8 cellular contexts compared by ENCODE assay signal in genomic region chr13:60396783-60397692, GRCh38. TPM values are rescaled to one million over a fixed set of nuclear protein-coding genes. Genes with fewer than 3 reads are reported as not detected.
DNase-seq lines count a peak whose midpoint lies in the region; ATAC-seq and TF ChIP-seq lines count a peak whose summit lies in the region.

Gene TDRD3, plus strand, starts transcription at chr13:60397220. Its CDS starts 145 bp downstream, at chr13:60397365.

- H3K9me3 ChIP-seq in mammary epithelial cell (replicated peaks; ENCODE audit: insufficient read depth, low read length) = no peaks in the 10 kb centered on the region

- H4K20me1 ChIP-seq in mammary epithelial cell (ENCODE audit: insufficient read depth, low read length) = no peaks in the 10 kb centered on the region

- peaks cover 41% of the 10 kb centered on the region for H3K79me2 ChIP-seq in mammary epithelial cell (ENCODE audit: insufficient read depth, low read length)

- ATAC-seq in GM18868 (IDR thresholded peaks at IDR 0.05; ENCODE audit: unreplicated experiment) = peak; percentile 52
- peak; percentile 46 for ATAC-seq in HG03103 (IDR thresholded peaks at IDR 0.05; ENCODE audit: low read depth, unreplicated experiment)

- H3K27me3 ChIP-seq in mammary epithelial cell (ENCODE audit: insufficient read depth, low read length) = no peaks in the 10 kb centered on the region

- H3K4me3 ChIP-seq in WI38 (ENCODE audit: low read depth, low read length) (peak within 1 kb of the TSS; percentile 82), mammary epithelial cell (replicated peaks in 1 of 3; ENCODE audit: insufficient read depth in 1 of 3, low read depth in 2 of 3, low read length in 3 of 3) (peak within 1 kb of the TSS; percentile 64 to 97 (median 84))

- TF ChIP-seq CTCF in WI38 (IDR thresholded peaks at IDR 0.05; ENCODE audit: low read depth, low read length) (peak; percentile 76), mammary epithelial cell (conservative IDR thresholded peaks at IDR 0.05 in 1 of 2, IDR thresholded peaks at IDR 0.05 in 1 of 2; ENCODE audit: extremely low read depth in 1 of 2, insufficient read depth in 1 of 2, low read depth in 1 of 2, low read length in 2 of 2) (peak; percentile 68 to 87)

- intact Hi-C loops in mammary epithelial cell (cut with micrococcal nuclease) = loop anchor here (2.0 kb wide), 2 partner anchors 34 to 620 kb away; no protein-coding TSS in a partner anchor

- CTCF ChIA-PET in mammary epithelial cell (lab: Charles Lee; ENCODE audit: low non-redundant PET) = no interaction called here

- dilution Hi-C loops in mammary epithelial cell (cut with HindIII; ENCODE audit: low sequenced_read_pairs) = no loop called here

- peak within 1 kb of the TSS; percentile 98 for H2AFZ ChIP-seq in mammary epithelial cell (ENCODE audit: low read depth, low read length)

- H3K9ac ChIP-seq in mammary epithelial cell (ENCODE audit: insufficient read depth, low read length) = peak within 1 kb of the TSS; percentile 92

- DNase-seq in AG08395 (ENCODE audit: low spot score) (peak; percentile 82), NCI-H2196 (lab: John Stamatoyannopoulos, UW; ENCODE audit: unreplicated experiment) (peak; percentile 63), mammary epithelial cell (peak; percentile 82), iPS-NIHi7 (ENCODE audit: extremely low spot score) (peak; percentile 83), smooth muscle cell of the brain vasculature (ENCODE audit: low read depth, low spot score) (peak; percentile 61)

- H3K4me1 ChIP-seq in mammary epithelial cell (ENCODE audit: insufficient read depth, low read length) = peaks cover 15% of the 10 kb centered on the region

- WGBS in mammary epithelial cell (ENCODE audit: low coverage, missing lambda C conversion rate) = 0% methylated on average over 3 of the region's 82 CpGs

- no peaks in the 10 kb centered on the region for H3K36me3 ChIP-seq in mammary epithelial cell (ENCODE audit: insufficient read depth, low read length)

- peak within 1 kb of the TSS; percentile 72 for H3K27ac ChIP-seq in mammary epithelial cell (ENCODE audit: insufficient read depth, low read depth, low read length)

- H3K4me2 ChIP-seq in mammary epithelial cell (ENCODE audit: insufficient read depth, low read depth, low read length) = peak within 1 kb of the TSS; percentile 89

- TSS peak; percentile 40 for BruUV-seq in mammary epithelial cell (replicated peaks; lab: Mats Ljungman, UMichigan)

- in situ Hi-C loops in mammary epithelial cell (cut with MboI; ENCODE audit: low sequenced_read_pairs in 2 of 2) = no loop called here

RNA-seq across cellular contexts. Expression of gene TDRD3, which starts in this region (rescaled TPM):
- total RNA-seq in mammary epithelial cell = 10 to 100 TPM; 18.1 to 18.2 TPM
- 4.7 TPM for polyA plus RNA-seq in mammary epithelial cell
- 2.7 TPM for polyA minus RNA-seq in mammary epithelial cell

Comparison
In these comparisons a context has a peak if more than half of its experiments do, and no peak if none do; other contexts are left out.
1. Peak in every context shown above with its lines: DNase-seq, ATAC-seq, H3K4me3 ChIP-seq and H3K27ac ChIP-seq.